In the genomic region with DNA sequence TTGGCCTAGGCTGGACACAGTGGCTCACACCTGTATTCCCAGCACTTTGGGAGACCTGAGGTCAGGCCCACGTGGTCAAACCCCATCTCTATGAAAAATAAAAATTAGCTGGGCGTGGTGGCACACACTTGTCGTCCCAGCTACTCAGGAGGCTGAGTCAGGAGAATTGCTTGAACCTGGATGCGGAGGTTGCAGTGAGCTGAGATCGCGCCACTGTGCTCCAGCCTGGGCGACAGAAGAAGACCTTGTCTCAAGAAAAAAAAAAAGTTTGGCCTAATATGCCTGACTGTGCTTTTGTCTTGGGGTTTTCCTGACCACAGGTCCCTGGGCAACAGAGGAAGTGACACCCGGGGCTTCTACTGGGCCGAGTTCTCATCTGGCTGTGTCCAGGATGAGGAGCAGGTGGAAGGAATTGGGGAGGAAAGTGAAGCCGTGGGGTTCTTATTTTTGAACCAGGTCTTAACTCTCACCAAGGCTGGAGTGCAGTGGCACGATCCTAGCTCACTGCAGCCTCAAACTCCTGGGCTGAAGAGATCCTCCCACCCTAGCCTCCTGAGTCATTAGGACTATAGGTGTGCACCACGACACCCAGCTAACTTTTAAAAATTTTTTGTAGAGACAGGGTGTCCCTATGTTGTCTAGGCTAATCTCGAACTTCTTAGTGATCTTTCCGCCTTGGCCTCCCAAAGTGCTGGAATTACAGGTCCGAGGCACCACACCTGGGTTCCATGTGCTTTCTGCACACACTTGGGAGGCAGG, we compare ENCODE assay signal across 7 cellular contexts.
A peak's percentile ranks its signal among the peaks of the same experiment; 100 is the strongest.
DNase-seq lines count a peak whose midpoint lies in the region; ATAC-seq lines count a peak whose summit lies in the region.
"Not testable (repeated sequence)": the region's sequence is repeated elsewhere in the genome, so short reads cannot be mapped to it uniquely, and the experiment has no call there.

No MANE protein-coding gene starts in this region.

- peak overlapping the region; percentile 70 for H3K27ac Mint-ChIP-seq in T-helper 1 cell treated with Interleukin-12 subunit alpha and Interleukin-12 subunit beta and Interleukin-4 antibody, amounts not matched to agents 30 μg/mL and 1 μg/mL, for 36 hours
- peak overlapping the region in 1 of 2 donors; percentile 75 for H3K27ac Mint-ChIP-seq in effector memory CD8-positive, alpha-beta T cell

- ATAC-seq in GM18519 (IDR thresholded peaks at IDR 0.05; ENCODE audit: low FRiP score, unreplicated experiment): peak; percentile 53
- peak; percentile 54 for ATAC-seq in GM19397 (IDR thresholded peaks at IDR 0.05; ENCODE audit: unreplicated experiment)
- peak; percentile 73 for ATAC-seq in GM21723 (IDR thresholded peaks at IDR 0.05; ENCODE audit: unreplicated experiment)
- ATAC-seq in HG02943 (IDR thresholded peaks at IDR 0.05; ENCODE audit: low read depth, unreplicated experiment): peak; percentile 67
- peak; percentile 79 for ATAC-seq in HG03354 (IDR thresholded peaks at IDR 0.05; ENCODE audit: poor library complexity, severe bottlenecking, unreplicated experiment)
- ATAC-seq in effector memory CD8-positive, alpha-beta T cell (replicated peaks): peak; percentile 40

- H3K4me1 Mint-ChIP-seq in T-helper 1 cell treated with Interleukin-12 subunit alpha and Interleukin-12 subunit beta and Interleukin-4 antibody, amounts not matched to agents 30 μg/mL and 1 μg/mL, for 36 hours (ENCODE audit: low read depth): peaks cover 13% of the 10 kb centered on the region
- H3K4me1 Mint-ChIP-seq in effector memory CD8-positive, alpha-beta T cell (ENCODE audit: low read depth in 2 of 2): not testable (repeated sequence)

- H3K4me3 Mint-ChIP-seq in T-helper 1 cell treated with Interleukin-12 subunit alpha and Interleukin-12 subunit beta and Interleukin-4 antibody, amounts not matched to agents 30 μg/mL and 1 μg/mL, for 36 hours; effector memory CD8-positive, alpha-beta T cell: not testable (repeated sequence)

- not testable (repeated sequence) for H3K27me3 Mint-ChIP-seq in T-helper 1 cell treated with Interleukin-12 subunit alpha and Interleukin-12 subunit beta and Interleukin-4 antibody, amounts not matched to agents 30 μg/mL and 1 μg/mL, for 36 hours (ENCODE audit: low read depth); effector memory CD8-positive, alpha-beta T cell

- not testable (repeated sequence) for H3K9me3 Mint-ChIP-seq in T-helper 1 cell treated with Interleukin-12 subunit alpha and Interleukin-12 subunit beta and Interleukin-4 antibody, amounts not matched to agents 30 μg/mL and 1 μg/mL, for 36 hours; effector memory CD8-positive, alpha-beta T cell

- not testable (repeated sequence) for DNase-seq in effector memory CD8-positive, alpha-beta T cell

- peaks cover 21% of the 10 kb centered on the region for H3K36me3 Mint-ChIP-seq in T-helper 1 cell treated with Interleukin-12 subunit alpha and Interleukin-12 subunit beta and Interleukin-4 antibody, amounts not matched to agents 30 μg/mL and 1 μg/mL, for 36 hours (ENCODE audit: low read depth)
- peaks cover 49% of the 10 kb centered on the region for H3K36me3 Mint-ChIP-seq in effector memory CD8-positive, alpha-beta T cell (ENCODE audit: insufficient read depth)
